ENCODE assay signal across 2 cellular contexts in the genomic region with DNA sequence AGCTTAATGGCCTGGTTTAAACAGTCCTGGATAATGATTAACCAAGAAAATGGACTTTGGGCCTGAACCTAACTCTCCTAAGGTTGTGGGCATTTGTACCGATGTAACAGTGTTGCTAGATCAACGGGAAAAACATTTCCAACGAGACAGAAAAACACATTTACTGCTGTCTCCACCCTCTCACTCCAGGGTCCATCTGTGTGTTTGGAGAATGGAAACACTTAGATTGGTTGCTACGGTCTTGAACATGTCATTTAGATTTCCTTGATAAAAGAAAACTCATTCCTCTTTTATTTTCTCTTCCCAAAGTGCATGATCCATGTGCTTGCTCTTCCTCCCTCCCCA.
TF ChIP-seq lines count a peak whose summit lies in the region.

No MANE protein-coding gene starts in this region.

TF ChIP-seq in IMR-90, 13 proteins besides CTCF, POLR2A, EP300 and RAD21 (continued from another document):
- TF ChIP-seq MAZ (IDR thresholded peaks at IDR 0.05; ENCODE audit: borderline replicate concordance, low read depth, low read length) (no peak), ELK1 (IDR thresholded peaks at IDR 0.05; ENCODE audit: borderline replicate concordance, low read depth, low read length) (no peak), MAFK (IDR thresholded peaks at IDR 0.05; ENCODE audit: low read depth, low read length) (no peak), BHLHE40 (IDR thresholded peaks at IDR 0.05; ENCODE audit: low read depth, low read length) (no peak), MXI1 (IDR thresholded peaks at IDR 0.05; ENCODE audit: borderline replicate concordance, low read depth, low read length) (no peak), RCOR1 (IDR thresholded peaks at IDR 0.05; ENCODE audit: insufficient replicate concordance, low read length) (no peak), NFE2L2 (IDR thresholded peaks at IDR 0.05; ENCODE audit: low read depth, low read length) (no peak), FOS (IDR thresholded peaks at IDR 0.05; ENCODE audit: low read depth, low read length) (no peak), SMC3 (IDR thresholded peaks at IDR 0.05; ENCODE audit: low read depth, low read length) (no peak), RFX5 (IDR thresholded peaks at IDR 0.05; ENCODE audit: low read depth, low read length) (no peak)

TF ChIP-seq in liver, 16 proteins besides CTCF, POLR2A, EP300 and RAD21:
- TF ChIP-seq, protein P1, sequence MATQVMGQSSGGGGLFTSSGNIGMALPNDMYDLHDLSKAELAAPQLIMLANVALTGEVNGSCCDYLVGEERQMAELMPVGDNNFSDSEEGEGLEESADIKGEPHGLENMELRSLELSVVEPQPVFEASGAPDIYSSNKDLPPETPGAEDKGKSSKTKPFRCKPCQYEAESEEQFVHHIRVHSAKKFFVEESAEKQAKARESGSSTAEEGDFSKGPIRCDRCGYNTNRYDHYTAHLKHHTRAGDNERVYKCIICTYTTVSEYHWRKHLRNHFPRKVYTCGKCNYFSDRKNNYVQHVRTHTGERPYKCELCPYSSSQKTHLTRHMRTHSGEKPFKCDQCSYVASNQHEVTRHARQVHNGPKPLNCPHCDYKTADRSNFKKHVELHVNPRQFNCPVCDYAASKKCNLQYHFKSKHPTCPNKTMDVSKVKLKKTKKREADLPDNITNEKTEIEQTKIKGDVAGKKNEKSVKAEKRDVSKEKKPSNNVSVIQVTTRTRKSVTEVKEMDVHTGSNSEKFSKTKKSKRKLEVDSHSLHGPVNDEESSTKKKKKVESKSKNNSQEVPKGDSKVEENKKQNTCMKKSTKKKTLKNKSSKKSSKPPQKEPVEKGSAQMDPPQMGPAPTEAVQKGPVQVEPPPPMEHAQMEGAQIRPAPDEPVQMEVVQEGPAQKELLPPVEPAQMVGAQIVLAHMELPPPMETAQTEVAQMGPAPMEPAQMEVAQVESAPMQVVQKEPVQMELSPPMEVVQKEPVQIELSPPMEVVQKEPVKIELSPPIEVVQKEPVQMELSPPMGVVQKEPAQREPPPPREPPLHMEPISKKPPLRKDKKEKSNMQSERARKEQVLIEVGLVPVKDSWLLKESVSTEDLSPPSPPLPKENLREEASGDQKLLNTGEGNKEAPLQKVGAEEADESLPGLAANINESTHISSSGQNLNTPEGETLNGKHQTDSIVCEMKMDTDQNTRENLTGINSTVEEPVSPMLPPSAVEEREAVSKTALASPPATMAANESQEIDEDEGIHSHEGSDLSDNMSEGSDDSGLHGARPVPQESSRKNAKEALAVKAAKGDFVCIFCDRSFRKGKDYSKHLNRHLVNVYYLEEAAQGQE (IDR thresholded peaks at IDR 0.05), result peak; percentile 91
- TF ChIP-seq MAX (IDR thresholded peaks at IDR 0.05), result peak; percentile 64
- peak; percentile 99 for TF ChIP-seq SP1 (IDR thresholded peaks at IDR 0.05)
- peak; percentile 30 for TF ChIP-seq ATF3 (IDR thresholded peaks at IDR 0.05)
- peak; percentile 95 to 98 for TF ChIP-seq HNF4A (conservative IDR thresholded peaks at IDR 0.05)
- TF ChIP-seq HNF4G (IDR thresholded peaks at IDR 0.05), result peak; percentile 96
- peak in 1 of 2 donors; percentile 85 for TF ChIP-seq EGR1 (IDR thresholded peaks at IDR 0.05; ENCODE audit: low read depth in 2 of 2)
- peak; percentile 66 for TF ChIP-seq FOXA2 (IDR thresholded peaks at IDR 0.05)
- TF ChIP-seq TAF1 (conservative IDR thresholded peaks at IDR 0.05), result peak; percentile 64
- peak in 1 of 2 donors; percentile 27 for TF ChIP-seq GABPA (IDR thresholded peaks at IDR 0.05 in 1 of 2, conservative IDR thresholded peaks at IDR 0.05 in 1 of 2)
- TF ChIP-seq YY1 (IDR thresholded peaks at IDR 0.05), result peak; percentile 80
- TF ChIP-seq FOXA1 (IDR thresholded peaks at IDR 0.05), result peak; percentile 75
- TF ChIP-seq, protein P2, sequence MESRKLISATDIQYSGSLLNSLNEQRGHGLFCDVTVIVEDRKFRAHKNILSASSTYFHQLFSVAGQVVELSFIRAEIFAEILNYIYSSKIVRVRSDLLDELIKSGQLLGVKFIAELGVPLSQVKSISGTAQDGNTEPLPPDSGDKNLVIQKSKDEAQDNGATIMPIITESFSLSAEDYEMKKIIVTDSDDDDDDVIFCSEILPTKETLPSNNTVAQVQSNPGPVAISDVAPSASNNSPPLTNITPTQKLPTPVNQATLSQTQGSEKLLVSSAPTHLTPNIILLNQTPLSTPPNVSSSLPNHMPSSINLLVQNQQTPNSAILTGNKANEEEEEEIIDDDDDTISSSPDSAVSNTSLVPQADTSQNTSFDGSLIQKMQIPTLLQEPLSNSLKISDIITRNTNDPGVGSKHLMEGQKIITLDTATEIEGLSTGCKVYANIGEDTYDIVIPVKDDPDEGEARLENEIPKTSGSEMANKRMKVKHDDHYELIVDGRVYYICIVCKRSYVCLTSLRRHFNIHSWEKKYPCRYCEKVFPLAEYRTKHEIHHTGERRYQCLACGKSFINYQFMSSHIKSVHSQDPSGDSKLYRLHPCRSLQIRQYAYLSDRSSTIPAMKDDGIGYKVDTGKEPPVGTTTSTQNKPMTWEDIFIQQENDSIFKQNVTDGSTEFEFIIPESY (IDR thresholded peaks at IDR 0.05), result peak; percentile 85
- peak; percentile 81 to 88 for TF ChIP-seq RXRA (IDR thresholded peaks at IDR 0.05)
- TF ChIP-seq JUND (IDR thresholded peaks at IDR 0.05), result peak; percentile 67 to 94
- TF ChIP-seq NR2F2 (IDR thresholded peaks at IDR 0.05), result peak; percentile 40
